1 cellular context compared by ENCODE assay signal in genomic region chr18:2917255-2918047, GRCh38.
TF ChIP-seq lines count a peak whose summit lies in the region.

No MANE protein-coding gene starts in this region.

TF ChIP-seq in GM23338, 12 proteins besides CTCF, POLR2A, EP300 and RAD21 (continued from another document):
- no peak for TF ChIP-seq ZNF462 (CRISPR knock-in tag; IDR thresholded peaks at IDR 0.05)
- no peak for TF ChIP-seq STAT1 (IDR thresholded peaks at IDR 0.05; ENCODE audit: unreplicated experiment)
- TF ChIP-seq POLR2AphosphoS5 (IDR thresholded peaks at IDR 0.05; ENCODE audit: low read depth): no peak
- TF ChIP-seq ZNF331 (CRISPR knock-in tag; IDR thresholded peaks at IDR 0.05; ENCODE audit: low read depth): no peak
- TF ChIP-seq NANOG (IDR thresholded peaks at IDR 0.05; ENCODE audit: borderline replicate concordance): no peak
- TF ChIP-seq JUNB (IDR thresholded peaks at IDR 0.05; ENCODE audit: unreplicated experiment): no peak
